ENCODE assay signal across 9 cellular contexts in the genomic region with DNA sequence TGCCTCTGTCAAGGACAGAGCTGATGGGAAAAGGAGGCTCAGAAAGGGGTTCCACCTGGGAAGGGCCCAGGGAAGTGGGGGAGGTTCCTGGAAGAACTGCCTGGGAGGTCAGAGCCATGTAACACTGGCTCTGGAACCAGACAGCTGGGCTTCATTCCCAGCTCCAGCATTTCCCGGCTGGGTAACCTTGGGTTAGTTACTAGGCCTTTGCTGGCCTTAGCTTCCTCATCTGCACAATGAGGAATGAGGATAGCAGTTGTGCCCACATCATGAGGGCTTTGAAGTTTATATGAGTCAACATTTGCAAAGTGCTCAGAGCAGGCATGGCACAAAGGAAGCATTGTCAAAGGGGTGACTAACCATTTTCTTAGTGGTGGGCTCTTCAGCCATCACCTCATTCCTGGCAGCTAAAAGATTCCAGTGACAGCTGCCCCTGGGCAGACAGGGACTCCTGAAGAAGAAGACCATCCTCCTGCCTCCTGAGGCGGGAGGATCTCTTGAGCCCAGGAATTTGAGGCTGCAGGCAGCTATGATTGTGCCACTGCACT. TPM values are rescaled to one million over a fixed set of nuclear protein-coding genes. Genes with fewer than 3 reads are reported as not detected.
A peak's percentile ranks its signal among the peaks of the same experiment; 100 is the strongest.
DNase-seq lines count a peak whose midpoint lies in the region; ATAC-seq, FAIRE-seq and TF ChIP-seq lines count a peak whose summit lies in the region.
"Had no signal": no experiment of that assay in that cellular context is flagged by ENCODE, and none has a peak within 500 bp of the region (broad histone marks: within the 10 kb centered on the region; RNA-seq: fewer than 3 reads in every experiment).

No MANE protein-coding gene starts in this region.

- no peak overlapping the region for H2AFZ ChIP-seq in HepG2 (ENCODE audit: low read length)

- peaks cover 60% of the 10 kb centered on the region for H3K4me1 ChIP-seq in HepG2 (ENCODE audit: insufficient read depth, low read length)

- intact Hi-C loops in activated T-helper 2 cell treated with anti-CD3 and anti-CD28 coated beads, Interferon-gamma antibody, Interleukin-2, Interleukin-4, amounts not matched to agents 10 μg/mL and 5 μg/mL and 100 μg/mL, durations not matched to agents 14 hours and 24 hours and 36 hours (cut with micrococcal nuclease) = loop anchor here (10.0 kb wide), 1 partner anchor 1355 kb away; no protein-coding TSS in a partner anchor
- intact Hi-C loops in HepG2 (cut with micrococcal nuclease; ENCODE audit: unreplicated experiment) = loop anchor here (1.0 kb wide), 1 partner anchor 9 kb away; the partner anchor contains the start of gene TECR

- peak; percentile 53 to 85 for TF ChIP-seq POLR2A in HepG2 (IDR thresholded peaks at IDR 0.05; ENCODE audit: insufficient read depth in 1 of 2, low read depth in 2 of 2, low read length in 2 of 2)

- peaks cover 28% of the 10 kb centered on the region for H3K36me3 Mint-ChIP-seq in activated T-helper 2 cell treated with anti-CD3 and anti-CD28 coated beads, Interferon-gamma antibody, Interleukin-2, Interleukin-4, amounts not matched to agents 10 μg/mL and 5 μg/mL and 100 μg/mL, durations not matched to agents 14 hours and 24 hours and 36 hours (ENCODE audit: low read depth)
- peaks cover 19% of the 10 kb centered on the region for H3K36me3 Mint-ChIP-seq in type B pancreatic cell

- peaks cover 9 to 17% of the 10 kb centered on the region in 2 experiments for H3K36me3 ChIP-seq in HepG2 (replicated peaks in 1 of 2; ENCODE audit: control insufficient read depth in 1 of 2, insufficient read depth in 2 of 2, low read length in 2 of 2)

- POLR2A ChIA-PET in HepG2 (lab: Yijun Ruan, JAX) = interaction anchor here (0.9 to 5.8 kb wide), 13 partner anchors 9 to 54 kb away, joined by 3 to 123 read pairs (median 6); partner anchors contain the start of genes GIPC1, NDUFB7 and TECR

- H3K27ac ChIP-seq in HepG2 (ENCODE audit: extremely low read length, insufficient read depth, low read length) = peak overlapping the region; percentile 97

- H4K20me1 ChIP-seq in HepG2 (ENCODE audit: insufficient read depth, low read length) = peaks cover 26% of the 10 kb centered on the region

- peak overlapping the region; percentile 93 for H3K27ac Mint-ChIP-seq in activated T-helper 2 cell treated with anti-CD3 and anti-CD28 coated beads, Interferon-gamma antibody, Interleukin-2, Interleukin-4, amounts not matched to agents 10 μg/mL and 5 μg/mL and 100 μg/mL, durations not matched to agents 14 hours and 24 hours and 36 hours
- peak overlapping the region; percentile 81 for H3K27ac Mint-ChIP-seq in type B pancreatic cell

- CTCF ChIA-PET in HepG2 (lab: Yijun Ruan, JAX; ENCODE audit: low intra/inter-chr PET ratio, low total read pairs) = no interaction called here

- TF ChIP-seq EP300 in HepG2 (IDR thresholded peaks at IDR 0.05; ENCODE audit: low read depth in 2 of 2, low read length in 2 of 2) = peak; percentile 79 to 89; a peak in 3 of 4 replicates
- TF ChIP-seq EP300 in HepG2 (CRISPR knock-in tag; IDR thresholded peaks at IDR 0.05; ENCODE audit: borderline replicate concordance) = peak; percentile 95

- no peak for TF ChIP-seq RAD21 in HepG2 (CRISPR knock-in tag; IDR thresholded peaks at IDR 0.05)

- H3K4me3 ChIP-seq in HepG2 (replicated peaks in 1 of 3; ENCODE audit: insufficient read depth in 1 of 3, low read depth in 2 of 3, low read length in 3 of 3) = peak overlapping the region in 1 of 3 experiments; percentile 70; a peak in 2 of 6 replicates

- FAIRE-seq in HepG2 (lab: Jason Lieb, UNC) = peak; percentile 90

- peak; percentile 40 for DNase-seq in activated T-cell treated with anti-CD3 and anti-CD28 coated beads, Interleukin-2, amount 50 U/mL, for 1 hour
- DNase-seq in activated T-cell treated with anti-CD3 and anti-CD28 coated beads for 4 hours (no peak), HepG2 (ENCODE audit: low spot score) (peak; percentile 99), type B pancreatic cell (ENCODE audit: extremely low spot score, unreplicated experiment) (no peak), SKM-1 treated with dmso at 0.1 percent for 144 hours (lab: John Stamatoyannopoulos, UW; ENCODE audit: unreplicated experiment) (no peak), NCI-H1436 treated with DMSO at 0.1 percent for 48 hours (lab: John Stamatoyannopoulos, UW) (no peak), NCI-H2227 (lab: John Stamatoyannopoulos, UW; ENCODE audit: unreplicated experiment) (no peak)
- DNase-seq in activated T-helper 2 cell treated with anti-CD3 and anti-CD28 coated beads, Interferon-gamma antibody, Interleukin-2, Interleukin-4, amounts not matched to agents 10 μg/mL and 5 μg/mL and 100 μg/mL, durations not matched to agents 14 hours and 24 hours and 36 hours (ENCODE audit: low spot score) = no peak
- DNase-seq: DMS79 treated with DMSO at 0.1 percent for 48 hours had no signal

- H3K27me3 Mint-ChIP-seq in activated T-helper 2 cell treated with anti-CD3 and anti-CD28 coated beads, Interferon-gamma antibody, Interleukin-2, Interleukin-4, amounts not matched to agents 10 μg/mL and 5 μg/mL and 100 μg/mL, durations not matched to agents 14 hours and 24 hours and 36 hours (ENCODE audit: low read depth) = no peaks in the 10 kb centered on the region
- H3K27me3 Mint-ChIP-seq in type B pancreatic cell = no peaks in the 10 kb centered on the region

- no peaks in the 10 kb centered on the region for H3K9me3 Mint-ChIP-seq in activated T-helper 2 cell treated with anti-CD3 and anti-CD28 coated beads, Interferon-gamma antibody, Interleukin-2, Interleukin-4, amounts not matched to agents 10 μg/mL and 5 μg/mL and 100 μg/mL, durations not matched to agents 14 hours and 24 hours and 36 hours
- no peaks in the 10 kb centered on the region for H3K9me3 Mint-ChIP-seq in type B pancreatic cell

- TF ChIP-seq CTCF in HepG2 (CRISPR knock-in tag; IDR thresholded peaks at IDR 0.05) (no peak), type B pancreatic cell (conservative IDR thresholded peaks at IDR 0.05) (no peak)

- in situ Hi-C loops in HepG2 (cut with HindIII; ENCODE audit: extremely low pct_ligation_motif_present, low pct_unique_long_range_greater_than_20kb) = no loop called here

- peaks cover 31% of the 10 kb centered on the region for H3K79me2 ChIP-seq in HepG2 (ENCODE audit: insufficient read depth, low read length)

- no peaks in the 10 kb centered on the region for H3K9me3 ChIP-seq in HepG2 (ENCODE audit: low read length)

- peak; percentile 71 for ATAC-seq in HepG2

- H3K4me3 Mint-ChIP-seq in activated T-helper 2 cell treated with anti-CD3 and anti-CD28 coated beads, Interferon-gamma antibody, Interleukin-2, Interleukin-4, amounts not matched to agents 10 μg/mL and 5 μg/mL and 100 μg/mL, durations not matched to agents 14 hours and 24 hours and 36 hours (ENCODE audit: low read depth) = peak overlapping the region; percentile 81
- peak overlapping the region; percentile 70 for H3K4me3 Mint-ChIP-seq in type B pancreatic cell

- BruUV-seq in HepG2 (replicated peaks; lab: Mats Ljungman, UMichigan) = no TSS peak

- 11% methylated on average over 1 of the region's 2 CpGs for WGBS in HepG2 (ENCODE audit: low lambda C conversion rate)

- H3K4me2 ChIP-seq in HepG2 (ENCODE audit: low read depth, low read length) = peak overlapping the region; percentile 75

- no peaks in the 10 kb centered on the region; a peak in 1 of 5 replicates for H3K27me3 ChIP-seq in HepG2 (ENCODE audit: control insufficient read depth in 1 of 2, insufficient read depth in 2 of 2, low read length in 2 of 2)

- peak overlapping the region; percentile 81 for H3K9ac ChIP-seq in HepG2 (ENCODE audit: insufficient read depth, low read depth, low read length)

- H3K4me1 Mint-ChIP-seq in activated T-helper 2 cell treated with anti-CD3 and anti-CD28 coated beads, Interferon-gamma antibody, Interleukin-2, Interleukin-4, amounts not matched to agents 10 μg/mL and 5 μg/mL and 100 μg/mL, durations not matched to agents 14 hours and 24 hours and 36 hours (ENCODE audit: low read depth) = peaks cover 52% of the 10 kb centered on the region
- H3K4me1 Mint-ChIP-seq in type B pancreatic cell (ENCODE audit: unreplicated experiment) = peaks cover 28% of the 10 kb centered on the region

RNA-seq across cellular contexts. Expression of gene DNAJB1, which starts 1.7 kb away (rescaled TPM):
- total RNA-seq in activated T-helper 2 cell treated with anti-CD3 and anti-CD28 coated beads, Interferon-gamma antibody, Interleukin-2, Interleukin-4, amounts not matched to agents 10 μg/mL and 5 μg/mL and 100 μg/mL, durations not matched to agents 14 hours and 24 hours and 36 hours = 113 TPM in 2 replicates
- total RNA-seq in HepG2 (2016; rRNA removed; fragmentation: Illumina TruSeq; extraction: Trizol) = 87.5 and 101 TPM in 2 replicates
- 43.8 and 48.3 TPM in 2 replicates for total RNA-seq in HepG2 (2016; cell fraction: cytosol; rRNA removed; fragmentation: Illumina TruSeq; extraction: Trizol; ENCODE audit: low read depth)
- 87.7 and 97.3 TPM in 2 replicates for total RNA-seq in HepG2 (2016; cell fraction: insoluble cytoplasmic fraction; rRNA removed; fragmentation: Illumina TruSeq; extraction: Trizol)
- total RNA-seq in HepG2 (2016; cell fraction: membrane; rRNA removed; fragmentation: Illumina TruSeq; extraction: Trizol) = 100 and 105 TPM in 2 replicates
- total RNA-seq in HepG2 (2016; cell fraction: nucleus; rRNA removed; fragmentation: Illumina TruSeq; extraction: Trizol) = 40.6 and 45.4 TPM in 2 replicates
- polyA plus RNA-seq in HepG2 (2011; rRNA removed) = 97.3 and 108 TPM in 2 replicates
- polyA plus RNA-seq in HepG2 (2011; cell fraction: cytosol; rRNA removed) = 90.1 and 116 TPM in 2 replicates
- polyA plus RNA-seq in HepG2 (2011; cell fraction: nucleus; rRNA removed) = 41.8 and 55.7 TPM in 2 replicates
- 45.3 and 99.6 TPM in 2 replicates for polyA plus RNA-seq in HepG2 (2012)
- polyA plus RNA-seq in HepG2 (2016; cell fraction: cytosol; fragmentation: Illumina TruSeq; extraction: Trizol; ENCODE audit: low read depth) = 43.8 and 48.0 TPM in 2 replicates
- 139 and 144 TPM in 2 replicates for polyA plus RNA-seq in HepG2 (2016; cell fraction: insoluble cytoplasmic fraction; fragmentation: Illumina TruSeq; extraction: Trizol; ENCODE audit: low read depth)
- 72.7 and 75.0 TPM in 2 replicates for polyA plus RNA-seq in HepG2 (2016; cell fraction: membrane; fragmentation: Illumina TruSeq; extraction: Trizol; ENCODE audit: low read depth)
- polyA plus RNA-seq in HepG2 (2016; cell fraction: nucleus; fragmentation: Illumina TruSeq; extraction: Trizol; ENCODE audit: insufficient read depth, low read depth) = 76.4 and 83.8 TPM in 2 replicates
- polyA minus RNA-seq in HepG2 (2011; rRNA and poly(A)+ RNA removed; ENCODE audit: low replicate concordance) = 94.0 and 151 TPM in 2 replicates
- 34.2 and 35.4 TPM in 2 replicates for polyA minus RNA-seq in HepG2 (2011; cell fraction: cytosol; rRNA and poly(A)+ RNA removed)
- polyA minus RNA-seq in HepG2 (2011; cell fraction: nucleus; rRNA and poly(A)+ RNA removed) = 42.7 and 47.7 TPM in 2 replicates
- total RNA-seq in type B pancreatic cell (ENCODE audit: low replicate concordance) = 142 and 277 TPM in 2 replicates

RNA-seq across cellular contexts. Expression of gene TECR, which starts 9.5 kb away (rescaled TPM):
- 128 and 134 TPM in 2 replicates for total RNA-seq in activated T-helper 2 cell treated with anti-CD3 and anti-CD28 coated beads, Interferon-gamma antibody, Interleukin-2, Interleukin-4, amounts not matched to agents 10 μg/mL and 5 μg/mL and 100 μg/mL, durations not matched to agents 14 hours and 24 hours and 36 hours
- total RNA-seq in HepG2 (2016; rRNA removed; fragmentation: Illumina TruSeq; extraction: Trizol) = 25.9 and 54.9 TPM in 2 replicates
- total RNA-seq in HepG2 (2016; cell fraction: cytosol; rRNA removed; fragmentation: Illumina TruSeq; extraction: Trizol; ENCODE audit: low read depth) = 25.1 and 26.1 TPM in 2 replicates
- 24.8 and 55.4 TPM in 2 replicates for total RNA-seq in HepG2 (2016; cell fraction: insoluble cytoplasmic fraction; rRNA removed; fragmentation: Illumina TruSeq; extraction: Trizol)
- 23.9 and 26.8 TPM in 2 replicates for total RNA-seq in HepG2 (2016; cell fraction: membrane; rRNA removed; fragmentation: Illumina TruSeq; extraction: Trizol)
- 68.9 and 76.1 TPM in 2 replicates for total RNA-seq in HepG2 (2016; cell fraction: nucleus; rRNA removed; fragmentation: Illumina TruSeq; extraction: Trizol)
- 121 and 137 TPM in 2 replicates for polyA plus RNA-seq in HepG2 (2011; rRNA removed)
- polyA plus RNA-seq in HepG2 (2011; cell fraction: cytosol; rRNA removed) = 131 and 134 TPM in 2 replicates
- polyA plus RNA-seq in HepG2 (2011; cell fraction: nucleus; rRNA removed) = 178 and 205 TPM in 2 replicates
- 94.0 and 122 TPM in 2 replicates for polyA plus RNA-seq in HepG2 (2012)
- polyA plus RNA-seq in HepG2 (2016; cell fraction: cytosol; fragmentation: Illumina TruSeq; extraction: Trizol; ENCODE audit: low read depth) = 70.2 and 77.8 TPM in 2 replicates
- polyA plus RNA-seq in HepG2 (2016; cell fraction: insoluble cytoplasmic fraction; fragmentation: Illumina TruSeq; extraction: Trizol; ENCODE audit: low read depth) = 52.7 and 78.7 TPM in 2 replicates
- 63.3 and 69.9 TPM in 2 replicates for polyA plus RNA-seq in HepG2 (2016; cell fraction: membrane; fragmentation: Illumina TruSeq; extraction: Trizol; ENCODE audit: low read depth)
- polyA plus RNA-seq in HepG2 (2016; cell fraction: nucleus; fragmentation: Illumina TruSeq; extraction: Trizol; ENCODE audit: insufficient read depth, low read depth) = 231 and 244 TPM in 2 replicates
- 243 and 582 TPM in 2 replicates for polyA minus RNA-seq in HepG2 (2011; rRNA and poly(A)+ RNA removed; ENCODE audit: low replicate concordance)
- 99.1 and 118 TPM in 2 replicates for polyA minus RNA-seq in HepG2 (2011; cell fraction: cytosol; rRNA and poly(A)+ RNA removed)
- 62.2 and 64.2 TPM in 2 replicates for polyA minus RNA-seq in HepG2 (2011; cell fraction: nucleus; rRNA and poly(A)+ RNA removed)
- total RNA-seq in type B pancreatic cell (ENCODE audit: low replicate concordance) = 171 and 240 TPM in 2 replicates

RNA-seq across cellular contexts. Expression of gene GIPC1, which starts 24.0 kb away (rescaled TPM):
- 39.2 and 40.1 TPM in 2 replicates for total RNA-seq in activated T-helper 2 cell treated with anti-CD3 and anti-CD28 coated beads, Interferon-gamma antibody, Interleukin-2, Interleukin-4, amounts not matched to agents 10 μg/mL and 5 μg/mL and 100 μg/mL, durations not matched to agents 14 hours and 24 hours and 36 hours
- total RNA-seq in HepG2 (2016; rRNA removed; fragmentation: Illumina TruSeq; extraction: Trizol) (44.3 and 48.1 TPM in 2 replicates), type B pancreatic cell (ENCODE audit: low replicate concordance) (123 and 308 TPM in 2 replicates)
- total RNA-seq in HepG2 (2016; cell fraction: cytosol; rRNA removed; fragmentation: Illumina TruSeq; extraction: Trizol; ENCODE audit: low read depth) = 24.7 and 30.5 TPM in 2 replicates
- 46.7 and 53.0 TPM in 2 replicates for total RNA-seq in HepG2 (2016; cell fraction: insoluble cytoplasmic fraction; rRNA removed; fragmentation: Illumina TruSeq; extraction: Trizol)
- 34.5 and 47.8 TPM in 2 replicates for total RNA-seq in HepG2 (2016; cell fraction: membrane; rRNA removed; fragmentation: Illumina TruSeq; extraction: Trizol)
- total RNA-seq in HepG2 (2016; cell fraction: nucleus; rRNA removed; fragmentation: Illumina TruSeq; extraction: Trizol) = 19.0 and 25.5 TPM in 2 replicates
- 27.1 and 32.8 TPM in 2 replicates for polyA plus RNA-seq in HepG2 (2011; rRNA removed)
- 26.8 and 37.9 TPM in 2 replicates for polyA plus RNA-seq in HepG2 (2011; cell fraction: cytosol; rRNA removed)
- polyA plus RNA-seq in HepG2 (2011; cell fraction: nucleus; rRNA removed) = 27.4 and 33.0 TPM in 2 replicates
- polyA plus RNA-seq in HepG2 (2012) = 13.4 and 20.7 TPM in 2 replicates
- 24.6 and 33.2 TPM in 2 replicates for polyA plus RNA-seq in HepG2 (2016; cell fraction: cytosol; fragmentation: Illumina TruSeq; extraction: Trizol; ENCODE audit: low read depth)
- 49.5 and 56.2 TPM in 2 replicates for polyA plus RNA-seq in HepG2 (2016; cell fraction: insoluble cytoplasmic fraction; fragmentation: Illumina TruSeq; extraction: Trizol; ENCODE audit: low read depth)
- 38.6 and 41.5 TPM in 2 replicates for polyA plus RNA-seq in HepG2 (2016; cell fraction: membrane; fragmentation: Illumina TruSeq; extraction: Trizol; ENCODE audit: low read depth)
- polyA plus RNA-seq in HepG2 (2016; cell fraction: nucleus; fragmentation: Illumina TruSeq; extraction: Trizol; ENCODE audit: insufficient read depth, low read depth) = 48.3 and 51.4 TPM in 2 replicates
- polyA minus RNA-seq in HepG2 (2011; rRNA and poly(A)+ RNA removed; ENCODE audit: low replicate concordance) = 30.0 and 63.8 TPM in 2 replicates
- 17.9 and 20.6 TPM in 2 replicates for polyA minus RNA-seq in HepG2 (2011; cell fraction: cytosol; rRNA and poly(A)+ RNA removed)
- 9.7 and 11.3 TPM in 2 replicates for polyA minus RNA-seq in HepG2 (2011; cell fraction: nucleus; rRNA and poly(A)+ RNA removed)

RNA-seq across cellular contexts. Expression of gene PTGER1, which starts 44.8 kb away (rescaled TPM):
- 1.1 and 1.6 TPM in 2 replicates for total RNA-seq in activated T-helper 2 cell treated with anti-CD3 and anti-CD28 coated beads, Interferon-gamma antibody, Interleukin-2, Interleukin-4, amounts not matched to agents 10 μg/mL and 5 μg/mL and 100 μg/mL, durations not matched to agents 14 hours and 24 hours and 36 hours
- total RNA-seq in HepG2 (2016; rRNA removed; fragmentation: Illumina TruSeq; extraction: Trizol) (not detected in 2 replicates), type B pancreatic cell (ENCODE audit: low replicate concordance) (0.56 and 1.0 TPM in 2 replicates)
- 0.18 TPM in 1 of 2 replicates, not detected in the other for total RNA-seq in HepG2 (2016; cell fraction: cytosol; rRNA removed; fragmentation: Illumina TruSeq; extraction: Trizol; ENCODE audit: low read depth)
- total RNA-seq in HepG2 (2016; cell fraction: insoluble cytoplasmic fraction; rRNA removed; fragmentation: Illumina TruSeq; extraction: Trizol) = not detected in 2 replicates
- total RNA-seq in HepG2 (2016; cell fraction: membrane; rRNA removed; fragmentation: Illumina TruSeq; extraction: Trizol) = 0.14 and 0.15 TPM in 2 replicates
- not detected in 2 replicates for total RNA-seq in HepG2 (2016; cell fraction: nucleus; rRNA removed; fragmentation: Illumina TruSeq; extraction: Trizol)
- 0.13 and 0.24 TPM in 2 replicates for polyA plus RNA-seq in HepG2 (2011; rRNA removed)
- 0.14 and 0.27 TPM in 2 replicates for polyA plus RNA-seq in HepG2 (2011; cell fraction: cytosol; rRNA removed)
- polyA plus RNA-seq in HepG2 (2011; cell fraction: nucleus; rRNA removed) = 0.14 and 0.21 TPM in 2 replicates
- not detected in 2 replicates for polyA plus RNA-seq in HepG2 (2012)
- 0.09 TPM in 1 of 2 replicates, not detected in the other for polyA plus RNA-seq in HepG2 (2016; cell fraction: cytosol; fragmentation: Illumina TruSeq; extraction: Trizol; ENCODE audit: low read depth)
- polyA plus RNA-seq in HepG2 (2016; cell fraction: insoluble cytoplasmic fraction; fragmentation: Illumina TruSeq; extraction: Trizol; ENCODE audit: low read depth) = not detected in 2 replicates
- polyA plus RNA-seq in HepG2 (2016; cell fraction: membrane; fragmentation: Illumina TruSeq; extraction: Trizol; ENCODE audit: low read depth) = not detected in 2 replicates
- polyA plus RNA-seq in HepG2 (2016; cell fraction: nucleus; fragmentation: Illumina TruSeq; extraction: Trizol; ENCODE audit: insufficient read depth, low read depth) = 0.44 TPM in 1 of 2 replicates, not detected in the other
- polyA minus RNA-seq in HepG2 (2011; rRNA and poly(A)+ RNA removed; ENCODE audit: low replicate concordance) = 0.24 TPM in 1 of 2 replicates, not detected in the other
- not detected in 2 replicates for polyA minus RNA-seq in HepG2 (2011; cell fraction: cytosol; rRNA and poly(A)+ RNA removed)
- polyA minus RNA-seq in HepG2 (2011; cell fraction: nucleus; rRNA and poly(A)+ RNA removed) = not detected in 2 replicates

RNA-seq across cellular contexts. Expression of gene NDUFB7, which starts 51.9 kb away (rescaled TPM):
- total RNA-seq in activated T-helper 2 cell treated with anti-CD3 and anti-CD28 coated beads, Interferon-gamma antibody, Interleukin-2, Interleukin-4, amounts not matched to agents 10 μg/mL and 5 μg/mL and 100 μg/mL, durations not matched to agents 14 hours and 24 hours and 36 hours = 129 and 136 TPM in 2 replicates
- total RNA-seq in HepG2 (2016; rRNA removed; fragmentation: Illumina TruSeq; extraction: Trizol) = 198 and 244 TPM in 2 replicates
- 82.1 and 95.0 TPM in 2 replicates for total RNA-seq in HepG2 (2016; cell fraction: cytosol; rRNA removed; fragmentation: Illumina TruSeq; extraction: Trizol; ENCODE audit: low read depth)
- 211 and 273 TPM in 2 replicates for total RNA-seq in HepG2 (2016; cell fraction: insoluble cytoplasmic fraction; rRNA removed; fragmentation: Illumina TruSeq; extraction: Trizol)
- total RNA-seq in HepG2 (2016; cell fraction: membrane; rRNA removed; fragmentation: Illumina TruSeq; extraction: Trizol) = 110 and 154 TPM in 2 replicates
- total RNA-seq in HepG2 (2016; cell fraction: nucleus; rRNA removed; fragmentation: Illumina TruSeq; extraction: Trizol) = 70.6 and 78.7 TPM in 2 replicates
- polyA plus RNA-seq in HepG2 (2011; rRNA removed) = 156 and 192 TPM in 2 replicates
- polyA plus RNA-seq in HepG2 (2011; cell fraction: cytosol; rRNA removed) = 190 and 437 TPM in 2 replicates
- polyA plus RNA-seq in HepG2 (2011; cell fraction: nucleus; rRNA removed) = 175 and 191 TPM in 2 replicates
- 61.7 and 64.5 TPM in 2 replicates for polyA plus RNA-seq in HepG2 (2012)
- 81.2 and 92.7 TPM in 2 replicates for polyA plus RNA-seq in HepG2 (2016; cell fraction: cytosol; fragmentation: Illumina TruSeq; extraction: Trizol; ENCODE audit: low read depth)
- polyA plus RNA-seq in HepG2 (2016; cell fraction: insoluble cytoplasmic fraction; fragmentation: Illumina TruSeq; extraction: Trizol; ENCODE audit: low read depth) = 241 and 259 TPM in 2 replicates
- 104 and 120 TPM in 2 replicates for polyA plus RNA-seq in HepG2 (2016; cell fraction: membrane; fragmentation: Illumina TruSeq; extraction: Trizol; ENCODE audit: low read depth)
- polyA plus RNA-seq in HepG2 (2016; cell fraction: nucleus; fragmentation: Illumina TruSeq; extraction: Trizol; ENCODE audit: insufficient read depth, low read depth) = 132 and 145 TPM in 2 replicates
- 70.0 and 85.2 TPM in 2 replicates for polyA minus RNA-seq in HepG2 (2011; rRNA and poly(A)+ RNA removed; ENCODE audit: low replicate concordance)
- polyA minus RNA-seq in HepG2 (2011; cell fraction: cytosol; rRNA and poly(A)+ RNA removed) = 35.3 and 38.9 TPM in 2 replicates
- polyA minus RNA-seq in HepG2 (2011; cell fraction: nucleus; rRNA and poly(A)+ RNA removed) = 12.1 and 13.1 TPM in 2 replicates
- total RNA-seq in type B pancreatic cell (ENCODE audit: low replicate concordance) = 137 and 188 TPM in 2 replicates

Comparison
In these comparisons a context has a peak if more than half of its experiments do, and no peak if none do; other contexts are left out.
1. DNase-seq: peak in activated T-cell treated with anti-CD3 and anti-CD28 coated beads, Interleukin-2, amount 50 U/mL, for 1 hour (single experiment) and HepG2 (single experiment); none in activated T-cell treated with anti-CD3 and anti-CD28 coated beads for 4 hours (single experiment), activated T-helper 2 cell treated with anti-CD3 and anti-CD28 coated beads, Interferon-gamma antibody, Interleukin-2, Interleukin-4, amounts not matched to agents 10 μg/mL and 5 μg/mL and 100 μg/mL, durations not matched to agents 14 hours and 24 hours and 36 hours (single experiment), type B pancreatic cell (single experiment), SKM-1 treated with dmso at 0.1 percent for 144 hours (single experiment), NCI-H1436 treated with DMSO at 0.1 percent for 48 hours (single experiment) and NCI-H2227 (single experiment).